In the genomic region with DNA sequence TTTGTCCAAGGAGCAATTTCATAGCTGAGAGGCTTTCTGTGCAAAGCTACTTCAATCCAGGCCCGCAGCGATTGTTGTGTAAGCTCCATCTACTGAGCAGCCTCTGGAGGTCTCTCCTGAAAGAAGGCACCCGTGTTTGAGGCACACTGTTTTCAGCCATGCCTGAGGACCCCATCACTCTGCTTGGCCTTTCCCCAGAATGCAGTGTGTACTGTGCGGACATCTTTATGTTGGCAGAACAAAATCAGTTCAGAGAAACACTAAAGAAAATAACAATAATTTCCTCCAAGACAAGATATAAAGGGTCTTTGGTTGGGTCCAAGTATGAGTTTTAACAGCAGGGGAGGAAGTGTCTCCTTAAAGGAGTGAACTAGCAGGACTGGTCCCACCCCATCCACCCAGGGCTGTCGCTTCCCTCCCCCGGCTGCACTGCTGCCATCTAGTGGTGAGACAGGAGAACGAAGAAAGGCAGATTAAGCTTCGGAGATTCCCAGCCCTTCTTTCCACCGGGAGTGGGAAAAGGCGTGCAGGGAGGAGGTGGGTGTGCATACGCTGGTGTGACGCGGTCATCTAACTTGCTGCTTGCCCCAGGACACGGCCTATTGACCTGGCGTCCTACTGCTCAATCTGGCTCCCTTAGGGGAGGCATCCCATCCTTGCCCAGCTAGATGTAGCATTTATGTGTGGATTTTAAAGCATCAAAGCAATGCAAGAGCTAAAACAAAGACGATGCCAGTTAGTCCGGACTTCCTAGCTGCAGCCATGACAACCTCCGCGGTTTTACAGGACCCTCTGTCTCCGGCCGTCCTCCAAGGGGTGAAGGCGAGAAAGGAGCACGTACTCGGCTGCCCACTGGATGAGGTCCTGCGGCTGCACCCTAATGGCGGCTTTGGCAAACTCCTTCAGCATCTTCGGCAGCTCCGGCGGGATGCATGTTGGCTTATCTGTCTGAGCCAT, we compare ENCODE assay signal across 8 cellular contexts. TPM values are rescaled to one million over a fixed set of nuclear protein-coding genes. Genes with fewer than 3 reads are reported as not detected.
A peak's percentile ranks its signal among the peaks of the same experiment; 100 is the strongest.
DNase-seq lines count a peak whose midpoint lies in the region; TF ChIP-seq lines count a peak whose summit lies in the region.
"Not testable (repeated sequence)": the region's sequence is repeated elsewhere in the genome, so short reads cannot be mapped to it uniquely, and the experiment has no call there.

No MANE protein-coding gene starts in this region.

- H3F3A ChIP-seq in smooth muscle cell (ENCODE audit: low read depth) = not testable (repeated sequence)

- DNase-seq in Ammon's horn (ENCODE audit: low spot score) = peak; percentile 67
- not testable (repeated sequence) for DNase-seq in GM13977 (ENCODE audit: low spot score); smooth muscle cell (lab: John Stamatoyannopoulos, UW; ENCODE audit: unreplicated experiment)
- DNase-seq in NCI-H1417 (lab: John Stamatoyannopoulos, UW) = peak in 2 of 3 experiments; percentile 61 to 84
- peak; percentile 72 for DNase-seq in SK-MEL-5 (ENCODE audit: low read depth, low spot score)
- peak; percentile 21 for DNase-seq in amniotic epithelial cell (ENCODE audit: low read depth)
- peak; percentile 47 for DNase-seq in fibroblast of villous mesenchyme (ENCODE audit: low read depth)
- DNase-seq in medulla oblongata (ENCODE audit: extremely low spot score) = peak; percentile 71

- H3K27me3 ChIP-seq in smooth muscle cell (ENCODE audit: low read depth) = peaks cover 25% of the 10 kb centered on the region

- H3K4me3 ChIP-seq in fibroblast of villous mesenchyme (ENCODE audit: low read depth, low read length) (peak overlapping the region; percentile 56), smooth muscle cell (peak overlapping the region; percentile 45)

- not testable (repeated sequence) for H4K20me1 ChIP-seq in smooth muscle cell (ENCODE audit: low read depth)

- WGBS in smooth muscle cell (ENCODE audit: low lambda C conversion rate) = 23% methylated on average over 27 of the region's 29 CpGs

- H3K9ac ChIP-seq in smooth muscle cell (ENCODE audit: low read depth) = not testable (repeated sequence)

- not testable (repeated sequence) for H3K27ac ChIP-seq in smooth muscle cell (ENCODE audit: low read depth)

- H3K4me2 ChIP-seq in smooth muscle cell = peak overlapping the region; percentile 86

- not testable (repeated sequence) for H3K79me2 ChIP-seq in smooth muscle cell (ENCODE audit: low read depth)

- peak; percentile 72 for TF ChIP-seq CTCF in GM13977 (IDR thresholded peaks at IDR 0.05; ENCODE audit: extremely low read depth, insufficient read depth, missing control alignments)
- peak; percentile 66 for TF ChIP-seq CTCF in fibroblast of villous mesenchyme (IDR thresholded peaks at IDR 0.05; ENCODE audit: insufficient read depth, low read depth, low read length)
- peak; percentile 72 for TF ChIP-seq CTCF in smooth muscle cell (IDR thresholded peaks at IDR 0.05; ENCODE audit: borderline replicate concordance, insufficient read depth, poor library complexity, severe bottlenecking)

- H3K4me1 ChIP-seq in smooth muscle cell (ENCODE audit: low read depth) = not testable (repeated sequence)

- H3K9me3 ChIP-seq in smooth muscle cell (replicated peaks; ENCODE audit: low read depth) = not testable (repeated sequence)

- in situ Hi-C loops in GM13977 (cut with MboI; ENCODE audit: low pct_unique_long_range_greater_than_20kb, low sequenced_read_pairs, unreplicated experiment); SK-MEL-5 (cut with HindIII; ENCODE audit: low pct_unique_long_range_greater_than_20kb, low sequenced_read_pairs): not testable (repeated sequence)

- not testable (repeated sequence) for H3K36me3 ChIP-seq in smooth muscle cell (ENCODE audit: low read depth)

- H2AFZ ChIP-seq in smooth muscle cell (ENCODE audit: low read depth) = peak overlapping the region; percentile 79

RNA-seq across cellular contexts. Expression of a gene that starts 12.1 kb away (rescaled TPM):
- total RNA-seq in SK-MEL-5 (2014; rRNA removed; shearing (Covaris generic)) = 33.4 and 37.8 TPM in 2 replicates
- polyA plus RNA-seq in SK-MEL-5 (2015; cell fraction: cytosol; rRNA removed) = 17.1 and 24.4 TPM in 2 replicates
- polyA plus RNA-seq in SK-MEL-5 (2015; cell fraction: nucleus; rRNA removed) = 2.6 and 5.2 TPM in 2 replicates
- total RNA-seq in fibroblast of villous mesenchyme (under 0.01 TPM in 1 of 2 replicates, not detected in the other), smooth muscle cell (not detected in 2 replicates)
- polyA plus RNA-seq in smooth muscle cell = not detected in 2 replicates

RNA-seq across cellular contexts. Expression of a gene that starts 18.8 kb away (rescaled TPM):
- 39.0 and 45.4 TPM in 2 replicates for total RNA-seq in SK-MEL-5 (2014; rRNA removed; shearing (Covaris generic))
- 24.5 and 29.4 TPM in 2 replicates for polyA plus RNA-seq in SK-MEL-5 (2015; cell fraction: cytosol; rRNA removed)
- 1,244 and 1,581 TPM in 2 replicates for polyA plus RNA-seq in SK-MEL-5 (2015; cell fraction: nucleus; rRNA removed)
- 69.6 and 130 TPM in 2 replicates for total RNA-seq in fibroblast of villous mesenchyme
- total RNA-seq in smooth muscle cell = 80.9 and 84.6 TPM in 2 replicates
- polyA plus RNA-seq in smooth muscle cell = 15.4 and 16.6 TPM in 2 replicates

RNA-seq across cellular contexts. Expression of a gene that starts 53.4 kb away (rescaled TPM):
- total RNA-seq in SK-MEL-5 (2014; rRNA removed; shearing (Covaris generic)) = 0.72 and 1.7 TPM in 2 replicates
- 0.82 and 3.7 TPM in 2 replicates for polyA plus RNA-seq in SK-MEL-5 (2015; cell fraction: cytosol; rRNA removed)
- polyA plus RNA-seq in SK-MEL-5 (2015; cell fraction: nucleus; rRNA removed) = 0.33 TPM in 2 replicates
- 5.5 and 7.3 TPM in 2 replicates for total RNA-seq in fibroblast of villous mesenchyme
- 31.1 and 41.3 TPM in 2 replicates for total RNA-seq in smooth muscle cell
- polyA plus RNA-seq in smooth muscle cell = 26.1 and 26.2 TPM in 2 replicates

Comparison
In these comparisons a context has a peak if more than half of its experiments do, and no peak if none do; other contexts are left out.
1. RNA of a gene that starts 12.1 kb away (total RNA-seq): 33.4 to 37.8 TPM in SK-MEL-5; under 0.01 TPM in fibroblast of villous mesenchyme and not detected in smooth muscle cell; every median in the first group is over 10 times any median in the second.
2. Peak in every context shown above with its lines, with median percentiles within 50 percentile points of each other: CTCF ChIP-seq.